Comparison of ENCODE assay signal across 8 cellular contexts in the genomic region with DNA sequence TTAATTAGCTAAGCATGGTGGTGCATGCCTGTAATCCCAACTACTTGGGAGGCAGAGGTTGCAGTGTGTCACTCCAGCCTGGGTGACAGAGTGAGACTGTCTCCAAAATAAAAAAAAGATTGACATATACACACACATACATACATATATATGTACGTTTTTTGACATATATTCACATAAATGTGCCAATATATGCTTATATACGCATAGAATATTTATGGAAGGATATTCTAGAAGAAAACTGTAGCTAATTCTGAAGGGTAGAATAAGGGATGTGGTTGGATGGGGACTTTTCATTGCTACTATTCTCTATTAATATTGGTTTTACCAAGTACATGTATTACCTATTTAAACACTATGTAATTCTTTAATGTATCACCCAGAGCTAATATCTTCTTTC.
"Had no signal": no experiment of that assay in that cellular context is flagged by ENCODE, and none has a peak within 500 bp of the region (broad histone marks: within the 10 kb centered on the region; RNA-seq: fewer than 3 reads in every experiment).

No MANE protein-coding gene starts in this region.

- H3K36me3 Mint-ChIP-seq: IgD-negative memory B cell had no signal

- H3K4me1 Mint-ChIP-seq: IgD-negative memory B cell had no signal

- H3K4me2 ChIP-seq: KMS-11 had no signal

- H3K27ac Mint-ChIP-seq: IgD-negative memory B cell had no signal

- ATAC-seq: HepG2 had no signal

- FAIRE-seq: HepG2, HTR-8/SVneo had no signal

- H3K4me3 Mint-ChIP-seq: IgD-negative memory B cell had no signal

- H3K27me3 Mint-ChIP-seq: IgD-negative memory B cell had no signal

- DNase-seq: IMR-90, KBM-7, KG1 had no signal

- H3K9ac ChIP-seq: KMS-11 had no signal

- H3K27ac ChIP-seq: HL-60, KMS-11 had no signal
